In the genomic region with DNA sequence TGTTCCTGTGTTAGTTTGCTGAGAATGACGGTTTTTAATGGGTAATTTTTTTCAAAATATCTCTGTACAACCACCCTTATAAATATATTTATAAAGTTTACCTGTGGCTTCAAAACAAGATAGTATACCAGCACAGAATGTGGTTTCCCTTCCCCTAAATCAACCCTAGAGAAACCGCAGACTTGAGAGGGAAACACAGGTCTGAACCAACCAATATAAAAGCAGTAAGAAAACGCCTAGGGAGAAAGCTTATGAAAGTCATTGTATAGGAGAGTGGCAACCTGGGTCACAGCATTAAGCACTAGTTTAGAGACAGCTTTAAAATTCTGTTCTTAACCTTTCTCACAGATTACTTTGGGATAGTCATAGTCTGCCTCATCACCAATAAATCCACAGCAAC, we compare ENCODE assay signal across 31 cellular contexts.
"Had no signal": no experiment of that assay in that cellular context is flagged by ENCODE, and none has a peak within 500 bp of the region (broad histone marks: within the 10 kb centered on the region; RNA-seq: fewer than 3 reads in every experiment).

No MANE protein-coding gene starts in this region.

- H3K27me3 ChIP-seq: brain microvascular endothelial cell, gastrocnemius medialis, ovary, right lobe of liver, testis, vagina had no signal

- H3K27me3 Mint-ChIP-seq: activated CD4-positive, alpha-beta T cell treated with anti-CD3 and anti-CD28 coated beads, Interleukin-2, amount 10 ng/mL, durations not matched to agents 7 days and 5 days; activated CD8-positive, alpha-beta T cell treated with anti-CD3 and anti-CD28 coated beads for 36 hours; activated T-helper 17 cell treated with anti-CD3 and anti-CD28 coated beads, Interleukin-2, amount 50 U/mL, for 72 hours; naive B cell; progenitor cell of endocrine pancreas; type B pancreatic cell had no signal

- ATAC-seq: activated CD8-positive, alpha-beta T cell treated with anti-CD3 and anti-CD28 coated beads for 36 hours; activated T-cell treated with anti-CD3 and anti-CD28 coated beads, Interleukin-2, amount 50 U/mL, for 4 hours; activated T-helper 17 cell treated with anti-CD3 and anti-CD28 coated beads, Interleukin-2, amount 50 U/mL, for 72 hours; gastrocnemius medialis; left colon; right lobe of liver had no signal

- H3K9me3 ChIP-seq: gastrocnemius medialis, ovary, right lobe of liver, testis, vagina had no signal

- H3K4me3 ChIP-seq: coronary artery, dorsolateral prefrontal cortex, gastrocnemius medialis, ovary, right lobe of liver, testis, vagina had no signal

- H3K27ac ChIP-seq: brain microvascular endothelial cell, coronary artery, dorsolateral prefrontal cortex, gastrocnemius medialis, ovary, right lobe of liver, testis, vagina had no signal

- H3K4me1 Mint-ChIP-seq: activated CD4-positive, alpha-beta T cell treated with anti-CD3 and anti-CD28 coated beads, Interleukin-2, amount 10 ng/mL, durations not matched to agents 7 days and 5 days; activated T-helper 17 cell treated with anti-CD3 and anti-CD28 coated beads, Interleukin-2, amount 50 U/mL, for 72 hours; immature natural killer cell; mesothelial cell of epicardium; naive B cell; nephron progenitor cell had no signal

- H3K9me3 Mint-ChIP-seq: mesothelial cell of epicardium, type B pancreatic cell had no signal

- H3K4me3 Mint-ChIP-seq: activated CD4-positive, alpha-beta T cell treated with anti-CD3 and anti-CD28 coated beads, Interleukin-2, amount 10 ng/mL, durations not matched to agents 7 days and 5 days; activated CD8-positive, alpha-beta T cell treated with anti-CD3 and anti-CD28 coated beads for 36 hours; activated T-cell treated with anti-CD3 and anti-CD28 coated beads, Interleukin-2, amount 50 U/mL, for 4 hours; activated T-helper 17 cell treated with anti-CD3 and anti-CD28 coated beads, Interleukin-2, amount 50 U/mL, for 72 hours; immature natural killer cell; mesothelial cell of epicardium; naive B cell; nephron progenitor cell; type B pancreatic cell had no signal

- H3K36me3 ChIP-seq: brain microvascular endothelial cell, gastrocnemius medialis, ovary, right lobe of liver, vagina had no signal

- H3K27ac Mint-ChIP-seq: activated CD4-positive, alpha-beta T cell treated with anti-CD3 and anti-CD28 coated beads, Interleukin-2, amount 10 ng/mL, durations not matched to agents 7 days and 5 days; activated CD8-positive, alpha-beta T cell treated with anti-CD3 and anti-CD28 coated beads for 36 hours; activated T-helper 17 cell treated with anti-CD3 and anti-CD28 coated beads, Interleukin-2, amount 50 U/mL, for 72 hours; immature natural killer cell; mesothelial cell of epicardium; naive B cell; nephron progenitor cell; progenitor cell of endocrine pancreas; type B pancreatic cell had no signal

- H3K4me1 ChIP-seq: gastrocnemius medialis, right lobe of liver, testis, vagina had no signal

- H3K36me3 Mint-ChIP-seq: immature natural killer cell, mesothelial cell of epicardium, naive B cell, type B pancreatic cell had no signal

- DNase-seq: activated CD4-positive, alpha-beta T cell treated with anti-CD3 and anti-CD28 coated beads for 1 hour; activated CD4-positive, alpha-beta T cell treated with anti-CD3 and anti-CD28 coated beads, Interleukin-2, amount 10 ng/mL, durations not matched to agents 7 days and 5 days; activated CD8-positive, alpha-beta T cell treated with anti-CD3 and anti-CD28 coated beads for 36 hours; activated gamma-delta T cell treated with Interleukin-2 at 50 U/mL for 16 hours; activated naive CD4-positive, alpha-beta T cell treated with anti-CD3 and anti-CD28 coated beads, Interleukin-2, amount 50 U/mL, for 16 hours; activated T-cell treated with anti-CD3 and anti-CD28 coated beads, Interleukin-2, amount 50 U/mL, for 4 hours; amniotic stem cell; brain microvascular endothelial cell; dorsolateral prefrontal cortex; effector memory CD4-positive, alpha-beta T cell; erythroblast; gastrocnemius medialis; hypothalamus; immature natural killer cell; kidney; left colon; mammary epithelial cell; naive B cell; nephron progenitor cell; ovary; right lobe of liver; stimulated activated CD4-positive, alpha-beta T cell treated with anti-CD3 and anti-CD28 coated beads, Interleukin-2, amount 100 ng/mL, for 48 hours; stimulated activated naive CD4-positive, alpha-beta T cell treated with Interleukin-2 at 50 U/mL for 16 hours; T-helper 9 cell; testis had no signal
